Comparison of ENCODE assay signal across 12 cellular contexts in the genomic region with DNA sequence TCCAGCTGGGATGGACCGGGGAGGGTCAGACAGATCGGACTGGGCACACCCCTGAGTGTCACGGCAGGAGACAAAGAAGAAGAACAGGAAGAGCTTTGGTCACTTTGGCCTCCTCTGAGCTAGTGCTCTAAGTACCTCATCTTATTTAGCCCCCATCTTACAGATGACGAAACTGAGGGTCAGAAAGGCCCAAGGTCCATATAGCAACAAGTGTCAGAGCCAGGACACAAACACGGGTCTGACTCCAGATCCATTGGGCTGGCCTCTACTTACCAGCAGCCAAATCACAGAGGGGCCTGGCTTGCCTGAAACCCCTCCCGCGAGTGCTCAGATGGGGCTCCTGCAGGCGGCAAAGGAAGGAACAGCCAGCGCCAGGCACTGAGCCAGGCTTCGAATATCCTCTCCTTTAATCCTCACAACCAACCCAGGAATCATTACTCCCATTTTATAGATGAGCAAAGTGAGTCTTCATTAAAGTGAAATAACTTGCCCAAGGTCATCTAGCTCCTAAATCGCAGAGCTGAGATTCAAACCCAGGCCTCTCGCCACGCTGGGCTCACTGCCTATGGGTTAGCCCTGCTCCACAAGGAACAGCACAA. TPM values are rescaled to one million over a fixed set of nuclear protein-coding genes. Genes with fewer than 3 reads are reported as not detected.
A peak's percentile ranks its signal among the peaks of the same experiment; 100 is the strongest.
DNase-seq lines count a peak whose midpoint lies in the region; ATAC-seq and TF ChIP-seq lines count a peak whose summit lies in the region.
"Had no signal": no experiment of that assay in that cellular context is flagged by ENCODE, and none has a peak within 500 bp of the region (broad histone marks: within the 10 kb centered on the region; RNA-seq: fewer than 3 reads in every experiment).

No MANE protein-coding gene starts in this region.

- no peak overlapping the region for H2AFZ ChIP-seq in hepatocyte
- H2AFZ ChIP-seq: neural progenitor cell had no signal

- H3K9me3 ChIP-seq in BLaER1: no peaks in the 10 kb centered on the region
- H3K9me3 ChIP-seq in Panc1 (ENCODE audit: control insufficient read depth, insufficient read depth, low read depth, low read length): no peaks in the 10 kb centered on the region
- H3K9me3 ChIP-seq in hepatocyte (ENCODE audit: low read depth): no peaks in the 10 kb centered on the region
- no peaks in the 10 kb centered on the region for H3K9me3 ChIP-seq in psoas muscle
- H3K9me3 ChIP-seq in left ventricle myocardium inferior (replicated peaks): no peaks in the 10 kb centered on the region
- H3K9me3 ChIP-seq: upper lobe of left lung had no signal

- H3K36me3 ChIP-seq in BLaER1 (no peaks in the 10 kb centered on the region), Panc1 (ENCODE audit: control insufficient read depth, insufficient read depth, low read length) (no peaks in the 10 kb centered on the region), hepatocyte (replicated peaks; ENCODE audit: insufficient read depth, low read depth) (no peaks in the 10 kb centered on the region), psoas muscle (ENCODE audit: insufficient read depth in 1 of 2, low read depth in 1 of 2) (no peaks in the 10 kb centered on the region), left ventricle myocardium inferior (peaks cover 25% of the 10 kb centered on the region)
- H3K36me3 ChIP-seq: neural progenitor cell had no signal

- H3K27ac ChIP-seq in BLaER1 (peak overlapping the region; percentile 59; the same call in 1 of the 2 replicates), Panc1 (ENCODE audit: low read length) (peak overlapping the region; percentile 25; the same call in 1 of the 2 replicates), hepatocyte (peak overlapping the region; percentile 82), psoas muscle (no peak overlapping the region), left ventricle myocardium inferior (replicated peaks) (no peak overlapping the region)

- peak; percentile 67 for DNase-seq in DMS 273 (lab: John Stamatoyannopoulos, UW; ENCODE audit: unreplicated experiment)
- DNase-seq in DMS 273 treated with DMSO at 0.1 percent for 48 hours (lab: John Stamatoyannopoulos, UW): no peak
- no peak for DNase-seq in Panc1 (ENCODE audit: low read depth, low spot score)
- no peak for DNase-seq in hepatocyte (ENCODE audit: low spot score)
- no peak for DNase-seq in psoas muscle
- DNase-seq in left ventricle myocardium inferior: no peak
- DNase-seq: 8988T had no signal

- no peaks in the 10 kb centered on the region for H3K27me3 ChIP-seq in BLaER1
- H3K27me3 ChIP-seq in Panc1 (ENCODE audit: control insufficient read depth, insufficient read depth, low read length): no peaks in the 10 kb centered on the region
- H3K27me3 ChIP-seq in hepatocyte: no peaks in the 10 kb centered on the region
- H3K27me3 ChIP-seq in psoas muscle (ENCODE audit: insufficient read depth in 3 of 3, low read length in 2 of 3): no peaks in the 10 kb centered on the region
- H3K27me3 ChIP-seq in left ventricle myocardium inferior (ENCODE audit: low read depth): no peaks in the 10 kb centered on the region
- H3K27me3 ChIP-seq: neural progenitor cell, upper lobe of left lung had no signal

- in situ Hi-C loops in Panc1 (cut with HindIII; ENCODE audit: low pct_unique_long_range_greater_than_20kb, low sequenced_read_pairs): no loop called here

- ATAC-seq in Panc1 (no peak), GM21825 (IDR thresholded peaks at IDR 0.05; ENCODE audit: unreplicated experiment) (no peak), psoas muscle (no peak)

- no peak overlapping the region; the same call in 1 of the 2 replicates for H3K9ac ChIP-seq in BLaER1
- H3K9ac ChIP-seq: neural progenitor cell had no signal

- no TSS peak for BruUV-seq in Panc1 (replicated peaks; lab: Mats Ljungman, UMichigan)

- H4K20me1 ChIP-seq in BLaER1: no peaks in the 10 kb centered on the region
- H4K20me1 ChIP-seq in hepatocyte (ENCODE audit: insufficient read depth, poor library complexity, severe bottlenecking): no peaks in the 10 kb centered on the region

- POLR2A ChIA-PET in Panc1 (lab: Charles Lee): no interaction called here

- H3K4me1 ChIP-seq in BLaER1 (peaks cover 90% of the 10 kb centered on the region), Panc1 (ENCODE audit: control insufficient read depth, insufficient read depth, low read length) (peaks cover 27% of the 10 kb centered on the region), hepatocyte (ENCODE audit: insufficient read depth) (peaks cover 60% of the 10 kb centered on the region), psoas muscle (peaks cover 19% of the 10 kb centered on the region), left ventricle myocardium inferior (peaks cover 56% of the 10 kb centered on the region)

- WGBS in hepatocyte (ENCODE audit: low lambda C conversion rate, missing lambda C conversion rate): 83% methylated on average over 13 of the region's 13 CpGs
- WGBS in psoas muscle, 3 donors: 82 to 86% (median 84%) methylated on average over 13 of the region's 13 CpGs

- TF ChIP-seq CTCF in Panc1 (IDR thresholded peaks at IDR 0.05): no peak
- no peak for TF ChIP-seq CTCF in hepatocyte (IDR thresholded peaks at IDR 0.05; ENCODE audit: poor library complexity)
- no peak for TF ChIP-seq CTCF in psoas muscle (IDR thresholded peaks at IDR 0.05)
- TF ChIP-seq CTCF in left ventricle myocardium inferior (IDR thresholded peaks at IDR 0.05; ENCODE audit: borderline replicate concordance): no peak

- H3K79me2 ChIP-seq in hepatocyte: no peaks in the 10 kb centered on the region

- CTCF ChIA-PET in Panc1 (lab: Charles Lee): interaction anchor here (0.6 kb wide), 1 partner anchor 64 kb away, joined by 3 read pairs; no protein-coding TSS in a partner anchor

- H3K4me3 ChIP-seq in BLaER1: no peak overlapping the region
- no peak overlapping the region for H3K4me3 ChIP-seq in Panc1 (ENCODE audit: low read depth in 2 of 2, low read length in 2 of 2)
- H3K4me3 ChIP-seq in hepatocyte: no peak overlapping the region
- no peak overlapping the region for H3K4me3 ChIP-seq in psoas muscle
- H3K4me3 ChIP-seq in left ventricle myocardium inferior: no peak overlapping the region
- H3K4me3 ChIP-seq: neural progenitor cell, skin epidermis, upper lobe of left lung had no signal

- intact Hi-C loops in Panc1 (cut with micrococcal nuclease; ENCODE audit: unreplicated experiment): no loop called here
- intact Hi-C loops in psoas muscle (cut with DNase I): no loop called here
- intact Hi-C loops in left ventricle myocardium inferior (cut with micrococcal nuclease): no loop called here

- no peaks in the 10 kb centered on the region for H3K9me2 ChIP-seq in hepatocyte (replicated peaks; ENCODE audit: insufficient read depth)

- H3K4me2 ChIP-seq in BLaER1 (peak overlapping the region; percentile 76), hepatocyte (peak overlapping the region; percentile 67)
- H3K4me2 ChIP-seq: neural progenitor cell had no signal

RNA-seq across cellular contexts. Expression of gene SELENON, which starts 25.7 kb away (rescaled TPM):
- total RNA-seq in Panc1 (2021; ENCODE audit: unreplicated experiment) (57.2 TPM), hepatocyte (18.5 and 26.7 TPM in 2 replicates), psoas muscle (100 to 1,000 TPM in 1 of 4 donors, 10 to 100 TPM in 3; 37.8 to 104 (median 56.1) TPM), left ventricle myocardium inferior (45.2 TPM)
- polyA plus RNA-seq in Panc1 (2012; ENCODE audit: insufficient read length): 66.2 TPM
- polyA plus RNA-seq in hepatocyte (37.7 and 39.5 TPM in 2 replicates), psoas muscle (10 to 100 TPM; 25.3 to 39.3 (median 29.0) TPM)

RNA-seq across cellular contexts. Expression of gene MTFR1L, which starts 45.4 kb away (rescaled TPM):
- 68.5 TPM for total RNA-seq in Panc1 (2021; ENCODE audit: unreplicated experiment)
- 70.2 TPM for polyA plus RNA-seq in Panc1 (2012; ENCODE audit: insufficient read length)
- 59.5 and 62.6 TPM in 2 replicates for total RNA-seq in hepatocyte
- 90.7 and 103 TPM in 2 replicates for polyA plus RNA-seq in hepatocyte
- total RNA-seq in psoas muscle: 100 to 1,000 TPM in 1 of 4 donors, 10 to 100 TPM in 3; 85.2 to 112 (median 94.1) TPM
- 100 to 1,000 TPM in 2 of 3 donors, 10 to 100 TPM in 1; 99.2 to 135 (median 110) TPM for polyA plus RNA-seq in psoas muscle
- 252 TPM for total RNA-seq in left ventricle myocardium inferior

Comparison
In these comparisons a context has a peak if more than half of its experiments do, and no peak if none do; other contexts are left out.
1. H3K27ac ChIP-seq: peak in BLaER1 (single experiment), Panc1 (single experiment) and hepatocyte (single experiment); none in psoas muscle (single experiment) and left ventricle myocardium inferior (single experiment).